ENCODE assay signal across 8 cellular contexts in the genomic region with DNA sequence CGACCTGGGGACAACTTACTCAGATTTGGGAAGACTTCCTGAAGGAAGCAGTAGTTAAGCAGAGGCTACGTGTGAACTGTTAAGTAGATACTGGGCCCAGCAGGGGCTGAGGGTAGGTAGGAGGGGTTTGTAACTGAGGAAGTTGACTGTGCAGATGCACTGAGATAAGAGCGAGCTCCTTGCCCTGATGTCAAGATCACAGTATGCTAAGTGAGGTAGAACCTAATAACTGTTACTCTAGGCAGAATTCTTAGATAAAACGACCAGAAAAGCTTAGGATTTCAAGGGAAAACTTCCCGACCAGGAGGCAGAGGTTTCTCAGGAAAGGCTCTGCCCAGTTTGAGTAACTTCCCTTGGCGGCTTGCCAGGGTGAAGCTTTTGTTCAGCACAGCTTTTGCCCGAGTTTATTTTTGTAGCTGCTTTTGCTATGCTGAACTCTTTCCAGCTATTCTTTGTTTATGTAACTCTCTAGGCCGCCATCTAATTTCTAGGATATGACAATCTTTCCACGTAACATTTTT.
DNase-seq lines count a peak whose midpoint lies in the region; ATAC-seq and TF ChIP-seq lines count a peak whose summit lies in the region.

No MANE protein-coding gene starts in this region.

- peak overlapping the region; percentile 66 for H3K27ac Mint-ChIP-seq in activated T-cell treated with anti-CD3 and anti-CD28 coated beads, Interleukin-2, amount 50 U/mL, for 24 hours

- in situ Hi-C loops in astrocyte of the cerebellum (cut with HindIII; ENCODE audit: low sequenced_read_pairs): no loop called here

- no peak for DNase-seq in activated T-cell treated with anti-CD3 and anti-CD28 coated beads, Interleukin-2, amount 50 U/mL, for 24 hours
- no peak for DNase-seq in activated T-cell treated with anti-CD3 and anti-CD28 coated beads, Interleukin-2, amount 50 U/mL, for 1 hour
- peak; percentile 86 for DNase-seq in NCI-H345 (lab: John Stamatoyannopoulos, UW)
- peak; percentile 89 for DNase-seq in astrocyte of the cerebellum (ENCODE audit: low read depth)
- DNase-seq in hippocampal formation (lab: John Stamatoyannopoulos, UW): peak; percentile 24 to 51
- DNase-seq in sciatic nerve (ENCODE audit: low spot score): peak; percentile 91
- no peak for DNase-seq in HCEC 1CT
- DNase-seq in ecto neural progenitor cell (ENCODE audit: low spot score): no peak

- H3K9me3 Mint-ChIP-seq in activated T-cell treated with anti-CD3 and anti-CD28 coated beads, Interleukin-2, amount 50 U/mL, for 24 hours: no peaks in the 10 kb centered on the region

- no peaks in the 10 kb centered on the region for H3K36me3 Mint-ChIP-seq in activated T-cell treated with anti-CD3 and anti-CD28 coated beads, Interleukin-2, amount 50 U/mL, for 24 hours (ENCODE audit: low read depth)

- H3K27me3 Mint-ChIP-seq in activated T-cell treated with anti-CD3 and anti-CD28 coated beads, Interleukin-2, amount 50 U/mL, for 24 hours: no peaks in the 10 kb centered on the region

- no peak for TF ChIP-seq CTCF in astrocyte of the cerebellum (IDR thresholded peaks at IDR 0.05; ENCODE audit: low read depth, low read length, missing control alignments)

- ATAC-seq in sciatic nerve: peak; percentile 77

- H3K4me3 Mint-ChIP-seq in activated T-cell treated with anti-CD3 and anti-CD28 coated beads, Interleukin-2, amount 50 U/mL, for 24 hours: no peak overlapping the region

- H3K4me3 ChIP-seq in astrocyte of the cerebellum (ENCODE audit: low read depth, low read length): no peak overlapping the region

- peaks cover 12% of the 10 kb centered on the region for H3K4me1 Mint-ChIP-seq in activated T-cell treated with anti-CD3 and anti-CD28 coated beads, Interleukin-2, amount 50 U/mL, for 24 hours (ENCODE audit: low read depth)

- intact Hi-C loops in sciatic nerve (cut with DNase I): no loop called here

Comparison
In these comparisons a context has a peak if more than half of its experiments do, and no peak if none do; other contexts are left out.
1. DNase-seq: peak in NCI-H345 (single experiment), astrocyte of the cerebellum (single experiment), hippocampal formation (2 of 2) and sciatic nerve (single experiment); none in activated T-cell treated with anti-CD3 and anti-CD28 coated beads, Interleukin-2, amount 50 U/mL, for 24 hours (single experiment), activated T-cell treated with anti-CD3 and anti-CD28 coated beads, Interleukin-2, amount 50 U/mL, for 1 hour (single experiment), HCEC 1CT (single experiment) and ecto neural progenitor cell (single experiment).